17 cellular contexts compared by ENCODE assay signal in the genomic region with DNA sequence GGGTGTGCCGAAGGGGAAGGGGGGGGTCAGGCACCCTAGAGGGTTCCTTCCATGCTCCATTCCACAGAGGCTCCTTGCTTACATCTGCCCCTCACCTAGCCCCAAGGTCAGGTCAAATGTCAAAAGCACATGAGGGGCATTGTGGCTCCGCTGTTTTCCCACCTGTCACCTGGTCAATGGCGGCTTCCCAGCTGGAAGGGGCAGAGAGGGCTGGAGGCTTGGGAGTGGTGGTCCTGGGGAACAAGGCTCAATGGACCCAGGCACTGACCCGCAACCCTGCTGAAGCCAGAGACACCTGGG. TPM values are rescaled to one million over a fixed set of nuclear protein-coding genes. Genes with fewer than 3 reads are reported as not detected.
"Had no signal": no experiment of that assay in that cellular context is flagged by ENCODE, and none has a peak within 500 bp of the region (broad histone marks: within the 10 kb centered on the region; RNA-seq: fewer than 3 reads in every experiment).

No MANE protein-coding gene starts in this region.

- H3K79me2 ChIP-seq: hepatocyte had no signal

- H3K9me3 ChIP-seq: left lung, pancreas had no signal

- H3K9me3 Mint-ChIP-seq: activated T-cell treated with anti-CD3 and anti-CD28 coated beads, Interleukin-2, amount 50 U/mL, for 72 hours; neural crest cell; T-helper 1 cell treated with Interleukin-12 subunit alpha and Interleukin-12 subunit beta and Interleukin-4 antibody, amounts not matched to agents 30 μg/mL and 1 μg/mL, for 36 hours had no signal

- H2AFZ ChIP-seq: hepatocyte had no signal

- ATAC-seq: left lung, pancreas had no signal

- DNase-seq: activated CD4-positive, alpha-beta T cell treated with anti-CD3 and anti-CD28 coated beads, Interleukin-2, amount 50 U/mL, for 1 hour; activated naive CD8-positive, alpha-beta T cell treated with anti-CD3 and anti-CD28 coated beads for 36 hours; activated T-cell treated with anti-CD3 and anti-CD28 coated beads, Interleukin-2, amount 50 U/mL, for 72 hours; amniotic stem cell; foreskin fibroblast; mammary epithelial cell; midbrain; small intestine had no signal

- H3K27me3 ChIP-seq: dorsolateral prefrontal cortex, hepatocyte, left lung, pancreas had no signal

- H3K4me1 Mint-ChIP-seq: activated naive CD8-positive, alpha-beta T cell treated with anti-CD3 and anti-CD28 coated beads for 36 hours; neural crest cell had no signal

- H3K36me3 ChIP-seq: left lung, pancreas, thoracic aorta had no signal

- H3K27ac Mint-ChIP-seq: activated naive CD8-positive, alpha-beta T cell treated with anti-CD3 and anti-CD28 coated beads for 36 hours; activated T-cell treated with anti-CD3 and anti-CD28 coated beads, Interleukin-2, amount 50 U/mL, for 72 hours; endodermal cell; T-helper 1 cell treated with Interleukin-12 subunit alpha and Interleukin-12 subunit beta and Interleukin-4 antibody, amounts not matched to agents 30 μg/mL and 1 μg/mL, for 36 hours had no signal

- H3K4me3 ChIP-seq: dorsolateral prefrontal cortex, hepatocyte, left lung, pancreas, thoracic aorta had no signal

- H3K36me3 Mint-ChIP-seq: activated naive CD8-positive, alpha-beta T cell treated with anti-CD3 and anti-CD28 coated beads for 36 hours had no signal

- H3K4me3 Mint-ChIP-seq: activated naive CD8-positive, alpha-beta T cell treated with anti-CD3 and anti-CD28 coated beads for 36 hours; activated T-cell treated with anti-CD3 and anti-CD28 coated beads, Interleukin-2, amount 50 U/mL, for 72 hours; endodermal cell; neural crest cell; T-helper 1 cell treated with Interleukin-12 subunit alpha and Interleukin-12 subunit beta and Interleukin-4 antibody, amounts not matched to agents 30 μg/mL and 1 μg/mL, for 36 hours had no signal

- H3K4me2 ChIP-seq: hepatocyte had no signal

- H3K4me1 ChIP-seq: pancreas had no signal

- H3K27ac ChIP-seq: dorsolateral prefrontal cortex, epithelial cell of prostate, hepatocyte, left lung, pancreas, thoracic aorta had no signal

- H3K27me3 Mint-ChIP-seq: activated naive CD8-positive, alpha-beta T cell treated with anti-CD3 and anti-CD28 coated beads for 36 hours had no signal

RNA-seq across cellular contexts. Expression of a gene that starts 16.3 kb away (rescaled TPM):
- total RNA-seq: thoracic aorta had no signal
